8 cellular contexts compared by ENCODE assay signal in genomic region chr21:36059823-36060158, GRCh38. TPM values are rescaled to one million over a fixed set of nuclear protein-coding genes. Genes with fewer than 3 reads are reported as not detected.
DNase-seq lines count a peak whose midpoint lies in the region; ATAC-seq, FAIRE-seq and TF ChIP-seq lines count a peak whose summit lies in the region.

No MANE protein-coding gene starts in this region.

- H3K4me2 ChIP-seq in H1 (ENCODE audit: insufficient read depth in 1 of 2, low read depth in 2 of 2, low read length in 2 of 2) = peak overlapping the region; percentile 72 to 90

- H2BK15ac ChIP-seq in H1 (ENCODE audit: low read length) = peak overlapping the region; percentile 36; the same call in 1 of the 2 replicates

- H2BK120ac ChIP-seq in H1 (replicated peaks; ENCODE audit: low read depth, low read length) = no peak overlapping the region

- no peak for TF ChIP-seq CTCF in AG10803 (conservative IDR thresholded peaks at IDR 0.05; ENCODE audit: low read length)
- TF ChIP-seq CTCF in RWPE2 (IDR thresholded peaks at IDR 0.05; ENCODE audit: poor library complexity, severe bottlenecking) = no peak
- TF ChIP-seq CTCF in H1 (IDR thresholded peaks at IDR 0.05; ENCODE audit: control extremely low read depth in 1 of 3, insufficient read depth in 1 of 3, low read depth in 1 of 3, low read length in 3 of 3) = no peak

- H2AFZ ChIP-seq in H1 (ENCODE audit: low read length) = peak overlapping the region; percentile 72; the same call in 1 of the 2 replicates

- no peaks in the 10 kb centered on the region for H3K27me3 ChIP-seq in RWPE2 (ENCODE audit: insufficient read depth, poor library complexity, severe bottlenecking)
- H3K27me3 ChIP-seq in H1 (replicated peaks in 1 of 4; ENCODE audit: control insufficient read depth in 3 of 4, extremely low read depth in 1 of 4, insufficient read depth in 3 of 4, low read length in 3 of 4) = no peaks in the 10 kb centered on the region
- H3K27me3 ChIP-seq in muscle layer of colon (ENCODE audit: control insufficient read depth in 1 of 2, insufficient read depth in 2 of 2, low read length in 2 of 2) = no peaks in the 10 kb centered on the region

- WGBS in H1 (ENCODE audit: extremely low coverage in 1 of 2, insufficient coverage in 1 of 2, insufficient read length in 1 of 2, insufficient replicate concordance in 2 of 2, low coverage in 1 of 2, low lambda C conversion rate in 2 of 2, missing lambda C conversion rate in 1 of 2), 2 experiments = 2% methylated on average over 34 of the region's 34 CpGs; no CpG with 5 or more reads in 1 of the 2 experiments

- H3K4me1 ChIP-seq in RWPE2 (ENCODE audit: insufficient read depth, poor library complexity, severe bottlenecking) (peaks cover 11% of the 10 kb centered on the region), H1 (replicated peaks in 1 of 4; ENCODE audit: control insufficient read depth in 3 of 4, insufficient read depth in 4 of 4, low read length in 3 of 4) (peaks cover 0 to 4% (median 3%) of the 10 kb centered on the region in 4 experiments; a peak in 5 of 7 replicates), muscle layer of colon (ENCODE audit: insufficient read depth, low read length) (peaks cover 4% of the 10 kb centered on the region)

- no peak overlapping the region for H3K23ac ChIP-seq in H1 (ENCODE audit: insufficient read length)

- H3K9ac ChIP-seq in H1 (replicated peaks in 1 of 4; ENCODE audit: extremely low read depth in 1 of 4, low read depth in 3 of 4, low read length in 3 of 4) (peak overlapping the region; percentile 35 to 84 (median 72)), muscle layer of colon (ENCODE audit: low read length) (peak overlapping the region; percentile 6)

- H4K5ac ChIP-seq in H1 (ENCODE audit: insufficient read length, low read depth, low read length) = peak overlapping the region; percentile 56

- H3K4me3 ChIP-seq in AG10803 (ENCODE audit: low read length) (peak overlapping the region; percentile 97), RWPE2 (ENCODE audit: severe bottlenecking) (peak overlapping the region; percentile 70), H1 (ENCODE audit: extremely low read depth in 1 of 4, insufficient read depth in 2 of 4, low read depth in 3 of 4, low read length in 4 of 4) (peak overlapping the region; percentile 67 to 96 (median 95)), muscle layer of colon (ENCODE audit: low read depth in 1 of 2, low read length in 2 of 2) (peak overlapping the region; percentile 71 to 75)

- H4K91ac ChIP-seq in H1 (replicated peaks; ENCODE audit: insufficient read length, low read length) = peak overlapping the region; percentile 90

- H2BK20ac ChIP-seq in H1 (ENCODE audit: low read length) = no peak overlapping the region

- POLR2A ChIA-PET in H1 (lab: Charles Lee; ENCODE audit: partially characterized antibody) = interaction anchor here (0.6 to 3.2 kb wide), 19 partner anchors 9 to 53 kb away, joined by 3 to 21 read pairs (median 4); partner anchors contain the start of gene CBR1

- CTCF ChIA-PET in H1 (lab: Charles Lee; ENCODE audit: partially characterized antibody) = interaction anchor here (0.9 to 2.3 kb wide), 13 partner anchors 10 to 64 kb away, joined by 3 to 11 read pairs (median 5); no protein-coding TSS in a partner anchor

- H3K4ac ChIP-seq in H1 (replicated peaks; ENCODE audit: insufficient read length, low read depth, low read length) = no peak overlapping the region

- ATAC-seq in GM18868 (IDR thresholded peaks at IDR 0.05; ENCODE audit: unreplicated experiment) = peak; percentile 40
- ATAC-seq in HG03039 (IDR thresholded peaks at IDR 0.05; ENCODE audit: unreplicated experiment) = peak; percentile 39
- ATAC-seq in RWPE2 (ENCODE audit: low read depth) = peak; percentile 60

- H4K8ac ChIP-seq in H1 (ENCODE audit: extremely low read depth, insufficient read depth, low read length) = peak overlapping the region; percentile 92; the same call in 1 of the 2 replicates

- peak overlapping the region; percentile 95 for H2BK5ac ChIP-seq in H1 (ENCODE audit: low read depth, low read length)

- H3K23me2 ChIP-seq in H1 (ENCODE audit: low read depth, low read length) = peaks cover 6% of the 10 kb centered on the region

- no peaks in the 10 kb centered on the region for H3K9me3 ChIP-seq in RWPE2 (ENCODE audit: severe bottlenecking)
- no peaks in the 10 kb centered on the region for H3K9me3 ChIP-seq in H1 (ENCODE audit: insufficient read depth in 2 of 2, low read depth in 1 of 2, low read length in 1 of 2)
- H3K9me3 ChIP-seq in muscle layer of colon (ENCODE audit: low read length) = no peaks in the 10 kb centered on the region

- H3K79me2 ChIP-seq in H1 (ENCODE audit: control insufficient read depth in 1 of 2, insufficient read depth in 2 of 2, low read length in 2 of 2) = peaks cover 0 to 31% of the 10 kb centered on the region in 2 experiments; a peak in 2 of 4 replicates

- peaks cover 0 to 2% of the 10 kb centered on the region in 2 experiments for H4K20me1 ChIP-seq in H1 (replicated peaks in 1 of 2; ENCODE audit: control insufficient read depth in 1 of 2, insufficient read depth in 2 of 2, low read length in 2 of 2)

- peak overlapping the region; percentile 99 for H2BK12ac ChIP-seq in H1 (ENCODE audit: low read depth, low read length)

- H3K14ac ChIP-seq in H1 (ENCODE audit: insufficient read length) = no peak overlapping the region

- no peak for FAIRE-seq in H1 (lab: Jason Lieb, UNC)

- peak overlapping the region; percentile 76 for H3K18ac ChIP-seq in H1 (ENCODE audit: extremely low read depth, low read length)

- TF ChIP-seq EP300 in H1 (IDR thresholded peaks at IDR 0.05; ENCODE audit: borderline replicate concordance in 1 of 2, low read depth in 2 of 2, low read length in 2 of 2) = no peak

- no peak overlapping the region for H2AK5ac ChIP-seq in H1 (ENCODE audit: low read depth, low read length)

- DNase-seq in AG10803 (ENCODE audit: low read depth) = no peak
- DNase-seq in RWPE2 (ENCODE audit: low spot score) = no peak
- DNase-seq in H1 (ENCODE audit: low read depth in 1 of 2, low spot score in 2 of 2) = peak in 1 of 2 experiments; percentile 70
- DNase-seq in DMS153 (lab: John Stamatoyannopoulos, UW) = no peak
- no peak for DNase-seq in occipital lobe (lab: John Stamatoyannopoulos, UW)

- peak overlapping the region; percentile 62 for H3K56ac ChIP-seq in H1 (replicated peaks; ENCODE audit: insufficient read length, low read depth, low read length)

- no peak for TF ChIP-seq RAD21 in H1 (IDR thresholded peaks at IDR 0.05 in 1 of 2, conservative IDR thresholded peaks at IDR 0.05 in 1 of 2; ENCODE audit: low read depth in 2 of 2, low read length in 2 of 2)

- peak overlapping the region; percentile 82 for H3K27ac ChIP-seq in RWPE2 (ENCODE audit: poor library complexity, severe bottlenecking)
- peak overlapping the region; percentile 85 for H3K27ac ChIP-seq in H1 (ENCODE audit: low read depth, low read length)
- peak overlapping the region; percentile 87 for H3K27ac ChIP-seq in muscle layer of colon (ENCODE audit: low read depth, low read length)

- 0 out of 2 replicates have a peak, but pooled peaks cover 4% of the 10 kb centered on the region for H3K79me1 ChIP-seq in H1 (ENCODE audit: low read depth, low read length)

- TF ChIP-seq POLR2A in H1 (IDR thresholded peaks at IDR 0.05; ENCODE audit: control extremely low read depth in 1 of 2, low read depth in 2 of 2, low read length in 2 of 2) = no peak

- H3K36me3 ChIP-seq in RWPE2 (ENCODE audit: low read depth) (peaks cover 43% of the 10 kb centered on the region), H1 (ENCODE audit: control insufficient read depth in 2 of 4, insufficient read depth in 4 of 4, low read length in 3 of 4) (peaks cover 19 to 33% (median 29%) of the 10 kb centered on the region in 4 experiments), muscle layer of colon (ENCODE audit: insufficient read depth, low read length) (peaks cover 37% of the 10 kb centered on the region)

TF ChIP-seq in H1, 55 proteins besides CTCF, POLR2A, EP300 and RAD21:
- TF ChIP-seq ZNF274 (IDR thresholded peaks at IDR 0.05; ENCODE audit: borderline replicate concordance, extremely low read depth, low read length) (no peak), RXRA (IDR thresholded peaks at IDR 0.05; ENCODE audit: insufficient read depth, low read depth, low read length) (no peak)
- TF ChIP-seq, protein P1, sequence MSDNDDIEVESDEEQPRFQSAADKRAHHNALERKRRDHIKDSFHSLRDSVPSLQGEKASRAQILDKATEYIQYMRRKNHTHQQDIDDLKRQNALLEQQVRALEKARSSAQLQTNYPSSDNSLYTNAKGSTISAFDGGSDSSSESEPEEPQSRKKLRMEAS (IDR thresholded peaks at IDR 0.05) = peak; percentile 55; the same call in 1 of the 2 replicates

RNA-seq across cellular contexts. Expression of gene SETD4, which starts 0.5 kb away (rescaled TPM):
- total RNA-seq in H1 (2021; fragmentation: NEBNext Ultra II Directional; extraction: Animal tissue kit (Norgen Biotek cat#: 25700)) = 46.6 and 47.4 TPM in 2 replicates
- 17.0 and 20.1 TPM in 2 replicates for polyA plus RNA-seq in H1 (2011; rRNA removed)
- 21.6 TPM for polyA plus RNA-seq in H1 (2011; cell fraction: cytosol; rRNA removed)
- 32.4 TPM for polyA plus RNA-seq in H1 (2011; cell fraction: nucleus; rRNA removed)
- 21.8 to 32.6 TPM (median 26.8 TPM) in 4 replicates for polyA plus RNA-seq in H1 (2012, experiment 1 of 2)
- 17.2 TPM for polyA plus RNA-seq in H1 (2012, experiment 2 of 2)
- 41.3 TPM for polyA plus RNA-seq in H1 (2013, experiment 1 of 2)
- 37.5 TPM for polyA plus RNA-seq in H1 (2013, experiment 2 of 2)
- polyA minus RNA-seq in H1 (2011; rRNA and poly(A)+ RNA removed) = 22.4 and 28.7 TPM in 2 replicates
- 16.2 TPM for polyA minus RNA-seq in H1 (2011; cell fraction: cytosol; rRNA and poly(A)+ RNA removed)
- polyA minus RNA-seq in H1 (2011; cell fraction: nucleus; rRNA and poly(A)+ RNA removed) = 32.6 TPM
- total RNA-seq in occipital lobe = 31.8 TPM

RNA-seq across cellular contexts. Expression of gene CBR1, which starts 10.0 kb away (rescaled TPM):
- total RNA-seq in H1 (2021; fragmentation: NEBNext Ultra II Directional; extraction: Animal tissue kit (Norgen Biotek cat#: 25700)) = 1.8 and 2.3 TPM in 2 replicates
- 207 and 234 TPM in 2 replicates for polyA plus RNA-seq in H1 (2011; rRNA removed)
- 156 TPM for polyA plus RNA-seq in H1 (2011; cell fraction: cytosol; rRNA removed)
- 119 TPM for polyA plus RNA-seq in H1 (2011; cell fraction: nucleus; rRNA removed)
- polyA plus RNA-seq in H1 (2012, experiment 1 of 2) = 81.4 to 99.0 TPM (median 90.3 TPM) in 4 replicates
- polyA plus RNA-seq in H1 (2012, experiment 2 of 2) = 91.1 TPM
- 59.7 TPM for polyA plus RNA-seq in H1 (2013, experiment 1 of 2)
- 59.1 TPM for polyA plus RNA-seq in H1 (2013, experiment 2 of 2)
- polyA minus RNA-seq in H1 (2011; rRNA and poly(A)+ RNA removed) = 22.3 and 26.0 TPM in 2 replicates
- 56.2 TPM for polyA minus RNA-seq in H1 (2011; cell fraction: cytosol; rRNA and poly(A)+ RNA removed)
- 38.7 TPM for polyA minus RNA-seq in H1 (2011; cell fraction: nucleus; rRNA and poly(A)+ RNA removed)
- total RNA-seq in occipital lobe = 23.2 TPM
